In the genomic region with DNA sequence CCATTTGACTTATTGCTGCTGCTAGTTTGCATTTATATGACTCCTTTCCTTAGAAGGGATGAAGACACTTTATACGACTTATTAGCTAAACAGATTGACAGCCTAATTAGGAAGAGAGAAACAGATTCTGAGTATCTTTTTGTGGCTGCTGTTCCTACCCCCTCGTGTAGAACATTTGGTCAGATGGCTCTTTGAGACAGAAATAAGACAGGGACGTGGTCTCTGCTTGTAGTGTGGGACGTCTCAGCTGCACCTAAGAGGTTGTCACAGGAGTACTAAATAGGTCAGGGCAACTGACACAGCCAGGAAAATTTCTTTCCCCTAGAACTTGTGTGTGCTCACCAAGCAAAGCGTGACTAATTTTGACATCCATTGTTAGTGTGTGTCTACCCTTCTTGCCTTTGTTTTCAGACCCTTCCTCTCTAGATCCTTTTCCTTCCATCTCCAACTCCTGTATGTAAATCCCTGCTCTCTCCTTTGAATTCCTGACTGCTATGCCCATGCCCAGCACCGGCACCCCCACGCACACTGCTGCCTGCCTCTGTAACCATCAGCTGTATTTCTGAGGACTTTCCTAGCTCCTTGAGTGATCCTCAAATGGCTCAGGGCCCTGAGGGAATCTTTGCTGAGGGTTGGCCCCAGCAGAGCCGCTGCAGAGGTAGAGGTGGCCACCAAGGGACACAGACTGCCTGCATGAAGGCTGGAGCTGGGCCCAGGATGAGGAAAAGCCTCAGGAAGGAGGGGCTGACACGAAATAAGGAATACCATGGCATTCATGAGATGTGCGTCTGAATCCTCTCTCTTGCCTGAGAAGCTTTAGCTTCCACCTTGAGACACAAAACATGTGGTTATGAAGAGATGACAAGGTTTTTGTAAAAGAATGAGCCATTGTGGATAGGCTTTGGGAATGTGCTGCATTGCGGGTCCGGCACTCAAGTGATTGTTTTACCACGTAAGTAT, we compare ENCODE assay signal across 12 cellular contexts.
DNase-seq lines count a peak whose midpoint lies in the region; ATAC-seq lines count a peak whose summit lies in the region.
"Had no signal": no experiment of that assay in that cellular context is flagged by ENCODE, and none has a peak within 500 bp of the region (broad histone marks: within the 10 kb centered on the region; RNA-seq: fewer than 3 reads in every experiment).

No MANE protein-coding gene starts in this region.

- H3K9me3 ChIP-seq in neuronal stem cell (replicated peaks in 1 of 2; ENCODE audit: control insufficient read depth in 2 of 2, insufficient read depth in 1 of 2, low read depth in 1 of 2, low read length in 2 of 2), result no peaks in the 10 kb centered on the region

- no peak overlapping the region for H3K4me2 ChIP-seq in neuronal stem cell (ENCODE audit: insufficient read depth, low read length, poor library complexity, severe bottlenecking)

- no peak overlapping the region for H3K9ac ChIP-seq in neuronal stem cell (ENCODE audit: low read depth, low read length, poor library complexity)

- H2BK120ac ChIP-seq in neuronal stem cell (ENCODE audit: low read depth, low read length), result no peak overlapping the region

- H3K36me3 Mint-ChIP-seq in activated naive CD4-positive, alpha-beta T cell treated with anti-CD3 and anti-CD28 coated beads, Interleukin-2, amount 10 ng/mL, durations not matched to agents 7 days and 5 days, result peaks cover 96% of the 10 kb centered on the region
- peaks cover 91% of the 10 kb centered on the region for H3K36me3 Mint-ChIP-seq in activated naive CD8-positive, alpha-beta T cell treated with anti-CD3 and anti-CD28 coated beads for 36 hours
- peaks cover 7% of the 10 kb centered on the region for H3K36me3 Mint-ChIP-seq in stimulated activated memory B cell treated with anti-CD40 and anti-IgM and Interleukin-4, amounts not matched to agents 10 μg/mL and 1 μg/mL and 100 μg/mL, for 72 hours

- peak overlapping the region; percentile 85 for H3K4me3 Mint-ChIP-seq in activated naive CD4-positive, alpha-beta T cell treated with anti-CD3 and anti-CD28 coated beads, Interleukin-2, amount 10 ng/mL, durations not matched to agents 7 days and 5 days
- peak overlapping the region; percentile 87 for H3K4me3 Mint-ChIP-seq in activated naive CD8-positive, alpha-beta T cell treated with anti-CD3 and anti-CD28 coated beads for 36 hours
- H3K4me3 Mint-ChIP-seq in stimulated activated memory B cell treated with anti-CD40 and anti-IgM and Interleukin-4, amounts not matched to agents 10 μg/mL and 1 μg/mL and 100 μg/mL, for 72 hours, result peak overlapping the region; percentile 41

- CTCF ChIA-PET in activated naive CD4-positive, alpha-beta T cell treated with anti-CD3 and anti-CD28 coated beads, Interleukin-2, amount 10 ng/mL, durations not matched to agents 7 days and 5 days (lab: Charles Lee), result interaction anchor here (1.0 to 1.7 kb wide), 4 partner anchors 21 to 64 kb away, joined by 3 to 6 read pairs (median 3); no protein-coding TSS in a partner anchor

- peak overlapping the region; percentile 93 for H3K27ac Mint-ChIP-seq in activated naive CD4-positive, alpha-beta T cell treated with anti-CD3 and anti-CD28 coated beads, Interleukin-2, amount 10 ng/mL, durations not matched to agents 7 days and 5 days
- peak overlapping the region; percentile 99 for H3K27ac Mint-ChIP-seq in activated naive CD8-positive, alpha-beta T cell treated with anti-CD3 and anti-CD28 coated beads for 36 hours
- peak overlapping the region; percentile 88 for H3K27ac Mint-ChIP-seq in stimulated activated memory B cell treated with anti-CD40 and anti-IgM and Interleukin-4, amounts not matched to agents 10 μg/mL and 1 μg/mL and 100 μg/mL, for 72 hours

- DNase-seq in activated naive CD4-positive, alpha-beta T cell treated with anti-CD3 and anti-CD28 coated beads, Interleukin-2, amount 10 ng/mL, durations not matched to agents 7 days and 5 days, result no peak
- no peak for DNase-seq in activated naive CD4-positive, alpha-beta T cell treated with Interleukin-2 at 50 U/mL for 16 hours
- no peak for DNase-seq in activated naive CD8-positive, alpha-beta T cell treated with anti-CD3 and anti-CD28 coated beads for 36 hours
- DNase-seq in cerebellum (ENCODE audit: low spot score) (no peak), neuronal stem cell (ENCODE audit: low spot score) (no peak), C1 segment of cervical spinal cord (lab: John Stamatoyannopoulos, UW) (no peak)
- DNase-seq: NCI-H1417 had no signal

- peak overlapping the region in 1 of 2 donors; percentile 38 for H3K4me3 ChIP-seq in neuronal stem cell (ENCODE audit: low read length in 2 of 2)
- H3K4me3 ChIP-seq: lung had no signal

- H2BK5ac ChIP-seq in neuronal stem cell (ENCODE audit: low read length), result no peak overlapping the region

- no peak overlapping the region for H3K27ac ChIP-seq in neuronal stem cell (replicated peaks; ENCODE audit: low read length)
- H3K27ac ChIP-seq: C4-2B, RWPE1 had no signal

- no peak overlapping the region for H2AK5ac ChIP-seq in neuronal stem cell (ENCODE audit: low read depth, low read length)

- H3K23ac ChIP-seq in neuronal stem cell (ENCODE audit: low read depth, low read length, poor library complexity), result no peak overlapping the region

- no peak overlapping the region for H2BK15ac ChIP-seq in neuronal stem cell (ENCODE audit: low read length)

- no peaks in the 10 kb centered on the region for H3K79me1 ChIP-seq in neuronal stem cell (ENCODE audit: low read depth, low read length)

- H2AFZ ChIP-seq in neuronal stem cell (ENCODE audit: low read length), result no peak overlapping the region

- no peak overlapping the region for H3K18ac ChIP-seq in neuronal stem cell (ENCODE audit: low read length)

- H4K8ac ChIP-seq in neuronal stem cell (ENCODE audit: low read depth, low read length), result no peak overlapping the region

- peaks cover 76% of the 10 kb centered on the region for H3K4me1 Mint-ChIP-seq in activated naive CD4-positive, alpha-beta T cell treated with anti-CD3 and anti-CD28 coated beads, Interleukin-2, amount 10 ng/mL, durations not matched to agents 7 days and 5 days
- peaks cover 44% of the 10 kb centered on the region for H3K4me1 Mint-ChIP-seq in activated naive CD8-positive, alpha-beta T cell treated with anti-CD3 and anti-CD28 coated beads for 36 hours
- H3K4me1 Mint-ChIP-seq in stimulated activated memory B cell treated with anti-CD40 and anti-IgM and Interleukin-4, amounts not matched to agents 10 μg/mL and 1 μg/mL and 100 μg/mL, for 72 hours, result peaks cover 76% of the 10 kb centered on the region

- H3K4me1 ChIP-seq in neuronal stem cell (ENCODE audit: control insufficient read depth in 2 of 2, insufficient read depth in 1 of 2, low read depth in 1 of 2, low read length in 2 of 2), result peaks cover 10 to 35% of the 10 kb centered on the region in 2 donors

- ATAC-seq in HG02884 (IDR thresholded peaks at IDR 0.05; ENCODE audit: unreplicated experiment), result peak; percentile 40
- peak; percentile 70 for ATAC-seq in stimulated activated memory B cell treated with anti-CD40 and anti-IgM and Interleukin-4, amounts not matched to agents 10 μg/mL and 1 μg/mL and 100 μg/mL, for 72 hours

- no peaks in the 10 kb centered on the region for H3K36me3 ChIP-seq in neuronal stem cell (replicated peaks in 1 of 2; ENCODE audit: control insufficient read depth in 2 of 2, insufficient read depth in 2 of 2, low read length in 2 of 2)

- no peak overlapping the region for H2BK12ac ChIP-seq in neuronal stem cell (ENCODE audit: low read length)

- no peaks in the 10 kb centered on the region for H3K27me3 Mint-ChIP-seq in activated naive CD4-positive, alpha-beta T cell treated with anti-CD3 and anti-CD28 coated beads, Interleukin-2, amount 10 ng/mL, durations not matched to agents 7 days and 5 days
- H3K27me3 Mint-ChIP-seq in activated naive CD8-positive, alpha-beta T cell treated with anti-CD3 and anti-CD28 coated beads for 36 hours, result no peaks in the 10 kb centered on the region
- H3K27me3 Mint-ChIP-seq in stimulated activated memory B cell treated with anti-CD40 and anti-IgM and Interleukin-4, amounts not matched to agents 10 μg/mL and 1 μg/mL and 100 μg/mL, for 72 hours, result no peaks in the 10 kb centered on the region

- WGBS in neuronal stem cell (ENCODE audit: extremely low coverage in 2 of 2, insufficient read length in 2 of 2, insufficient replicate concordance in 1 of 2), 2 donors, result no CpG with 5 or more reads among the region's 13 CpGs

- H3K27me3 ChIP-seq in neuronal stem cell (ENCODE audit: control insufficient read depth in 3 of 3, insufficient read depth in 3 of 3, low read depth in 1 of 3, low read length in 3 of 3), result no peaks in the 10 kb centered on the region

- H3K4ac ChIP-seq in neuronal stem cell (ENCODE audit: low read length), result no peak overlapping the region

- no peaks in the 10 kb centered on the region for H3K9me3 Mint-ChIP-seq in activated naive CD4-positive, alpha-beta T cell treated with anti-CD3 and anti-CD28 coated beads, Interleukin-2, amount 10 ng/mL, durations not matched to agents 7 days and 5 days
- H3K9me3 Mint-ChIP-seq in activated naive CD8-positive, alpha-beta T cell treated with anti-CD3 and anti-CD28 coated beads for 36 hours, result no peaks in the 10 kb centered on the region
- H3K9me3 Mint-ChIP-seq in stimulated activated memory B cell treated with anti-CD40 and anti-IgM and Interleukin-4, amounts not matched to agents 10 μg/mL and 1 μg/mL and 100 μg/mL, for 72 hours, result no peaks in the 10 kb centered on the region

- H4K91ac ChIP-seq in neuronal stem cell (ENCODE audit: low read depth, low read length, poor library complexity), result no peak overlapping the region

- H3K14ac ChIP-seq in neuronal stem cell (ENCODE audit: low read length), result no peak overlapping the region
